Comparison of ENCODE assay signal across 14 cellular contexts in the genomic region with DNA sequence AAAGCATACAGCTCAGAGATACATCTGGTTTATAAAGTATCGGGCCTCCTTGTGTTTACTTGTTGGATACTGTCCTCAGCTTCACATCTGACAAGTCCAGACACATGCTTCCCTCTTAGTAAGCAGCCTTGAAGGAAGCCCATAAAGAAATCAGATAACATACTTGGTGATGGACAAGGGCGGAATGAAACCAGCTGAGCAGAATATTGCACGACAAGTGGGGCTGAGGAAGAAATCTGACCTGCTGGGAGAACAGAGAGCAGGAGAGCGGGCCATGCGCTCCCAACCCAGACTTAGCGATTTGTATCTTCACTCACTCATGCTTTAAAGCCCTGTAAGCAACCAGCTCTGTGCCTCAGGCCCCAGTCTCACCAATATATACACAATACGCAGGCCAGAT.
"Had no signal": no experiment of that assay in that cellular context is flagged by ENCODE, and none has a peak within 500 bp of the region (broad histone marks: within the 10 kb centered on the region; RNA-seq: fewer than 3 reads in every experiment).

No MANE protein-coding gene starts in this region.

- H3K36me3 Mint-ChIP-seq: activated naive CD8-positive, alpha-beta T cell treated with anti-CD3 and anti-CD28 coated beads, Interleukin-2, amount 10 ng/mL, durations not matched to agents 7 days and 5 days; natural killer cell treated with Interleukin-12 subunit alpha and Interleukin-12 subunit beta and Interleukin-15 and Interleukin-18, amount 100 ng/mL, for 72 hours had no signal

- H3K9me3 ChIP-seq: sigmoid colon, testis had no signal

- H3K4me3 ChIP-seq: sigmoid colon, testis had no signal

- H3K27me3 ChIP-seq: sigmoid colon, testis had no signal

- H3K4me1 Mint-ChIP-seq: activated naive CD8-positive, alpha-beta T cell treated with anti-CD3 and anti-CD28 coated beads, Interleukin-2, amount 10 ng/mL, durations not matched to agents 7 days and 5 days had no signal

- H3K9me3 Mint-ChIP-seq: activated CD8-positive, alpha-beta T cell treated with anti-CD3 and anti-CD28 coated beads for 36 hours; activated naive CD8-positive, alpha-beta T cell treated with anti-CD3 and anti-CD28 coated beads, Interleukin-2, amount 10 ng/mL, durations not matched to agents 7 days and 5 days; activated T-cell treated with anti-CD3 and anti-CD28 coated beads, Interleukin-2, amount 50 U/mL, for 72 hours; natural killer cell treated with Interleukin-12 subunit alpha and Interleukin-12 subunit beta and Interleukin-15 and Interleukin-18, amount 100 ng/mL, for 72 hours had no signal

- DNase-seq: activated CD8-positive, alpha-beta memory T cell treated with anti-CD3 and anti-CD28 coated beads, Interleukin-2, amount 50 U/mL, for 4 hours; activated CD8-positive, alpha-beta T cell treated with anti-CD3 and anti-CD28 coated beads for 36 hours; activated gamma-delta T cell treated with Interleukin-2 at 50 U/mL for 16 hours; activated naive CD8-positive, alpha-beta T cell treated with anti-CD3 and anti-CD28 coated beads, Interleukin-2, amount 10 ng/mL, durations not matched to agents 7 days and 5 days; activated T-cell treated with anti-CD3 and anti-CD28 coated beads, Interleukin-2, amount 50 U/mL, for 72 hours; aorta; left colon; nucleus accumbens; sigmoid colon; stimulated activated CD4-positive, alpha-beta T cell treated with anti-CD3 and anti-CD28 coated beads, Interleukin-2, amount 100 ng/mL, for 48 hours; stimulated activated naive CD8-positive, alpha-beta T cell treated with anti-CD3 and anti-CD28 coated beads, Interleukin-15, Interleukin-2, amounts not matched to agents 100 U/mL and 50 U/mL, for 24 hours; SW 1271; testis had no signal

- ATAC-seq: activated CD8-positive, alpha-beta T cell treated with anti-CD3 and anti-CD28 coated beads for 36 hours; activated T-cell treated with anti-CD3 and anti-CD28 coated beads, Interleukin-2, amount 50 U/mL, for 72 hours; left colon; natural killer cell treated with Interleukin-12 subunit alpha and Interleukin-12 subunit beta and Interleukin-15 and Interleukin-18, amount 100 ng/mL, for 72 hours; stimulated activated naive CD8-positive, alpha-beta T cell treated with anti-CD3 and anti-CD28 coated beads, Interleukin-15, Interleukin-2, amounts not matched to agents 100 U/mL and 50 U/mL, for 24 hours had no signal

- H3K4me3 Mint-ChIP-seq: activated CD8-positive, alpha-beta T cell treated with anti-CD3 and anti-CD28 coated beads for 36 hours; activated naive CD8-positive, alpha-beta T cell treated with anti-CD3 and anti-CD28 coated beads, Interleukin-2, amount 10 ng/mL, durations not matched to agents 7 days and 5 days; activated T-cell treated with anti-CD3 and anti-CD28 coated beads, Interleukin-2, amount 50 U/mL, for 72 hours; natural killer cell treated with Interleukin-12 subunit alpha and Interleukin-12 subunit beta and Interleukin-15 and Interleukin-18, amount 100 ng/mL, for 72 hours had no signal

- H3K27ac Mint-ChIP-seq: activated CD8-positive, alpha-beta T cell treated with anti-CD3 and anti-CD28 coated beads for 36 hours; activated naive CD8-positive, alpha-beta T cell treated with anti-CD3 and anti-CD28 coated beads, Interleukin-2, amount 10 ng/mL, durations not matched to agents 7 days and 5 days; activated T-cell treated with anti-CD3 and anti-CD28 coated beads, Interleukin-2, amount 50 U/mL, for 72 hours; natural killer cell treated with Interleukin-12 subunit alpha and Interleukin-12 subunit beta and Interleukin-15 and Interleukin-18, amount 100 ng/mL, for 72 hours had no signal

- H3K27ac ChIP-seq: sigmoid colon, testis had no signal

- H3K36me3 ChIP-seq: sigmoid colon had no signal
